6 cellular contexts compared by ENCODE assay signal in genomic region chr14:99653618-99654017, GRCh38. TPM values are rescaled to one million over a fixed set of nuclear protein-coding genes. Genes with fewer than 3 reads are reported as not detected.
"Had no signal": no experiment of that assay in that cellular context is flagged by ENCODE, and none has a peak within 500 bp of the region (broad histone marks: within the 10 kb centered on the region; RNA-seq: fewer than 3 reads in every experiment).

No MANE protein-coding gene starts in this region.

- H3K4me3 ChIP-seq: GM23248, K562 had no signal

- H3K27ac ChIP-seq: GM23248 had no signal

- DNase-seq: GOT3, H9, KG1 had no signal

- H3K9ac ChIP-seq: GM23248 had no signal

- H3K4me3 Mint-ChIP-seq: H9 had no signal

- H2AFZ ChIP-seq: GM23248 had no signal

- H3K9me3 Mint-ChIP-seq: H9 had no signal

RNA-seq across cellular contexts. Expression of gene HHIPL1, which starts 8.7 kb away (rescaled TPM):
- total RNA-seq: HT-29, K562 had no signal
- polyA plus RNA-seq: K562 had no signal

RNA-seq across cellular contexts. Expression of gene CYP46A1, which starts 30.5 kb away (rescaled TPM):
- total RNA-seq: HT-29, K562 had no signal
- polyA plus RNA-seq: K562 had no signal
